ENCODE assay signal across 21 cellular contexts in genomic region chr6:159722655-159723054, GRCh38. TPM values are rescaled to one million over a fixed set of nuclear protein-coding genes. Genes with fewer than 3 reads are reported as not detected.
DNase-seq lines count a peak whose midpoint lies in the region; ATAC-seq, FAIRE-seq and TF ChIP-seq lines count a peak whose summit lies in the region.
"Had no signal": no experiment of that assay in that cellular context is flagged by ENCODE, and none has a peak within 500 bp of the region (broad histone marks: within the 10 kb centered on the region; RNA-seq: fewer than 3 reads in every experiment).

No MANE protein-coding gene starts in this region.

- H3K4me3 ChIP-seq in HepG2 (replicated peaks in 1 of 3; ENCODE audit: insufficient read depth in 1 of 3, low read depth in 2 of 3, low read length in 3 of 3) (no peak overlapping the region), right lobe of liver (no peak overlapping the region), SU-DHL-6 (ENCODE audit: insufficient read depth, low read length, poor library complexity, severe bottlenecking) (no peak overlapping the region)
- H3K4me3 ChIP-seq: BLaER1 treated with 17β-estradiol and CSF1 and Interleukin-3, amounts not matched to agents 10 nM and 100 nM; GM12878; GM23338 had no signal

- H3K79me2 ChIP-seq in HepG2 (ENCODE audit: insufficient read depth, low read length) (peaks cover 49% of the 10 kb centered on the region), SU-DHL-6 (ENCODE audit: insufficient read depth, low read length) (peaks cover 58% of the 10 kb centered on the region)

- H3K9me3 Mint-ChIP-seq in stimulated activated memory B cell treated with anti-CD40 and anti-IgM and Interleukin-4, amounts not matched to agents 10 μg/mL and 1 μg/mL and 100 μg/mL, for 72 hours, result no peaks in the 10 kb centered on the region
- H3K9me3 Mint-ChIP-seq: GM23338 had no signal

- H3K27me3 ChIP-seq in HepG2 (ENCODE audit: control insufficient read depth in 1 of 2, insufficient read depth in 2 of 2, low read length in 2 of 2), result no peaks in the 10 kb centered on the region
- no peaks in the 10 kb centered on the region for H3K27me3 ChIP-seq in right lobe of liver
- H3K27me3 ChIP-seq in SU-DHL-6 (ENCODE audit: low read length), result no peaks in the 10 kb centered on the region
- H3K27me3 ChIP-seq: BLaER1 treated with 17β-estradiol and CSF1 and Interleukin-3, amounts not matched to agents 10 nM and 100 nM had no signal

- no peak for TF ChIP-seq RAD21 in HepG2 (CRISPR knock-in tag; IDR thresholded peaks at IDR 0.05)

- CTCF ChIA-PET in HepG2 (lab: Yijun Ruan, JAX; ENCODE audit: low intra/inter-chr PET ratio, low total read pairs), result no interaction called here

- H3K4me3 Mint-ChIP-seq in stimulated activated memory B cell treated with anti-CD40 and anti-IgM and Interleukin-4, amounts not matched to agents 10 μg/mL and 1 μg/mL and 100 μg/mL, for 72 hours, result no peak overlapping the region
- H3K4me3 Mint-ChIP-seq: B cell, GM23338 had no signal

- no peaks in the 10 kb centered on the region for H3K9me3 ChIP-seq in HepG2 (ENCODE audit: low read length)
- no peaks in the 10 kb centered on the region for H3K9me3 ChIP-seq in right lobe of liver
- H3K9me3 ChIP-seq in SU-DHL-6 (ENCODE audit: insufficient read depth, low read length), result no peaks in the 10 kb centered on the region

- H3K27me3 Mint-ChIP-seq in stimulated activated memory B cell treated with anti-CD40 and anti-IgM and Interleukin-4, amounts not matched to agents 10 μg/mL and 1 μg/mL and 100 μg/mL, for 72 hours, result no peaks in the 10 kb centered on the region
- H3K27me3 Mint-ChIP-seq: B cell had no signal

- no peak for DNase-seq in HepG2 (ENCODE audit: low spot score)
- no peak for DNase-seq in right lobe of liver
- DNase-seq: CD8-positive, alpha-beta memory T cell; COR-L47; DMS 273 treated with DMSO at 0.1 percent for 48 hours; DMS53; DND-41; EL; HCEC 1CT had no signal

- H3F3A ChIP-seq in SU-DHL-6 (ENCODE audit: insufficient read depth), result no peaks in the 10 kb centered on the region; the same call in 1 of the 2 replicates

- TF ChIP-seq EP300 in HepG2 (IDR thresholded peaks at IDR 0.05; ENCODE audit: low read depth in 2 of 2, low read length in 2 of 2), result no peak
- no peak for TF ChIP-seq EP300 in HepG2 (CRISPR knock-in tag; IDR thresholded peaks at IDR 0.05; ENCODE audit: borderline replicate concordance)

- H3K36me3 ChIP-seq in HepG2 (replicated peaks in 1 of 2; ENCODE audit: control insufficient read depth in 1 of 2, insufficient read depth in 2 of 2, low read length in 2 of 2) (no peaks in the 10 kb centered on the region), right lobe of liver (no peaks in the 10 kb centered on the region), SU-DHL-6 (ENCODE audit: low read length) (no peaks in the 10 kb centered on the region)

- POLR2A ChIA-PET in HepG2 (lab: Yijun Ruan, JAX), result interaction anchor here (9.1 to 13.1 kb wide), 3 partner anchors 30 to 68 kb away, joined by 144 to 175 read pairs (median 165); partner anchors contain the start of genes ACAT2, MRPL18, SOD2 and TCP1

- H2AFZ ChIP-seq in HepG2 (ENCODE audit: low read length), result no peak overlapping the region
- no peak overlapping the region for H2AFZ ChIP-seq in SU-DHL-6 (ENCODE audit: low read depth, low read length, severe bottlenecking)
- H2AFZ ChIP-seq: GM23338 had no signal

- H3K36me3 Mint-ChIP-seq in stimulated activated memory B cell treated with anti-CD40 and anti-IgM and Interleukin-4, amounts not matched to agents 10 μg/mL and 1 μg/mL and 100 μg/mL, for 72 hours, result peaks cover 21% of the 10 kb centered on the region

- FAIRE-seq in HepG2 (lab: Jason Lieb, UNC), result no peak
- FAIRE-seq: GM12878, H54, HTR-8/SVneo had no signal

- H3K27ac Mint-ChIP-seq in stimulated activated memory B cell treated with anti-CD40 and anti-IgM and Interleukin-4, amounts not matched to agents 10 μg/mL and 1 μg/mL and 100 μg/mL, for 72 hours, result peak overlapping the region; percentile 9
- H3K27ac Mint-ChIP-seq: B cell, GM23338 had no signal

- H3K27ac ChIP-seq in HepG2 (ENCODE audit: extremely low read length, insufficient read depth, low read length) (no peak overlapping the region), right lobe of liver (no peak overlapping the region), SU-DHL-6 (ENCODE audit: low read depth, low read length) (peak overlapping the region; percentile 33; the same call in 1 of the 2 replicates)
- H3K27ac ChIP-seq: BLaER1 treated with 17β-estradiol and CSF1 and Interleukin-3, amounts not matched to agents 10 nM and 100 nM; KMS-11 had no signal

- H3K4me1 Mint-ChIP-seq in stimulated activated memory B cell treated with anti-CD40 and anti-IgM and Interleukin-4, amounts not matched to agents 10 μg/mL and 1 μg/mL and 100 μg/mL, for 72 hours, result peaks cover 28% of the 10 kb centered on the region

- TF ChIP-seq POLR2A in HepG2 (IDR thresholded peaks at IDR 0.05; ENCODE audit: insufficient read depth in 1 of 2, low read depth in 2 of 2, low read length in 2 of 2) (no peak), right lobe of liver (IDR thresholded peaks at IDR 0.05) (no peak)

- no peak for ATAC-seq in HepG2
- no peak for ATAC-seq in right lobe of liver
- no peak for ATAC-seq in stimulated activated memory B cell treated with anti-CD40 and anti-IgM and Interleukin-4, amounts not matched to agents 10 μg/mL and 1 μg/mL and 100 μg/mL, for 72 hours
- ATAC-seq in GM18861 (IDR thresholded peaks at IDR 0.05; ENCODE audit: unreplicated experiment), result no peak
- no peak for ATAC-seq in HG03139 (IDR thresholded peaks at IDR 0.05; ENCODE audit: unreplicated experiment)
- no peak for ATAC-seq in HG03457 (IDR thresholded peaks at IDR 0.05; ENCODE audit: unreplicated experiment)
- ATAC-seq: GM12878, GM23338 had no signal

- intact Hi-C loops in HepG2 (cut with micrococcal nuclease; ENCODE audit: unreplicated experiment), result no loop called here
- intact Hi-C loops in right lobe of liver (cut with DNase I), result no loop called here

- H3K4me1 ChIP-seq in HepG2 (ENCODE audit: insufficient read depth, low read length), result peaks cover 30% of the 10 kb centered on the region
- peaks cover 0 to 21% (median 3%) of the 10 kb centered on the region in 4 donors for H3K4me1 ChIP-seq in right lobe of liver

- no peak overlapping the region for H3K9ac ChIP-seq in HepG2 (ENCODE audit: insufficient read depth, low read depth, low read length)
- H3K9ac ChIP-seq in SU-DHL-6 (ENCODE audit: low read length), result no peak overlapping the region
- H3K9ac ChIP-seq: BLaER1 treated with 17β-estradiol and CSF1 and Interleukin-3, amounts not matched to agents 10 nM and 100 nM; KMS-11 had no signal

- in situ Hi-C loops in HepG2 (cut with HindIII; ENCODE audit: extremely low pct_ligation_motif_present, low pct_unique_long_range_greater_than_20kb), result no loop called here

- H3K9me2 ChIP-seq in SU-DHL-6 (replicated peaks; ENCODE audit: insufficient read depth, low read length), result no peaks in the 10 kb centered on the region

- H3K4me2 ChIP-seq in HepG2 (ENCODE audit: low read depth, low read length), result no peak overlapping the region
- no peak overlapping the region for H3K4me2 ChIP-seq in SU-DHL-6 (ENCODE audit: low read depth, low read length, poor library complexity, severe bottlenecking)
- H3K4me2 ChIP-seq: BLaER1 treated with 17β-estradiol and CSF1 and Interleukin-3, amounts not matched to agents 10 nM and 100 nM; GM23338; KMS-11 had no signal

- no peak for TF ChIP-seq CTCF in HepG2 (CRISPR knock-in tag; IDR thresholded peaks at IDR 0.05)
- no peak for TF ChIP-seq CTCF in right lobe of liver (IDR thresholded peaks at IDR 0.05)
- no peak for TF ChIP-seq CTCF in SU-DHL-6 (IDR thresholded peaks at IDR 0.05; ENCODE audit: insufficient read depth, low read length, poor library complexity, severe bottlenecking)

- H4K20me1 ChIP-seq in HepG2 (ENCODE audit: insufficient read depth, low read length) (peaks cover 4% of the 10 kb centered on the region; the same call in 1 of the 2 replicates), SU-DHL-6 (ENCODE audit: low read depth, low read length) (no peaks in the 10 kb centered on the region)

- BruUV-seq in HepG2 (replicated peaks; lab: Mats Ljungman, UMichigan), result no TSS peak

RNA-seq across cellular contexts. Expression of gene WTAP, which starts 4.7 kb away (rescaled TPM):
- total RNA-seq in HepG2 (2016; rRNA removed; fragmentation: Illumina TruSeq; extraction: Trizol) (167 and 203 TPM in 2 replicates), right lobe of liver (10 to 100 TPM; 21.1 to 64.3 (median 37.6) TPM)
- total RNA-seq in HepG2 (2016; cell fraction: cytosol; rRNA removed; fragmentation: Illumina TruSeq; extraction: Trizol; ENCODE audit: low read depth), result 67.7 and 76.4 TPM in 2 replicates
- 167 and 194 TPM in 2 replicates for total RNA-seq in HepG2 (2016; cell fraction: insoluble cytoplasmic fraction; rRNA removed; fragmentation: Illumina TruSeq; extraction: Trizol)
- total RNA-seq in HepG2 (2016; cell fraction: membrane; rRNA removed; fragmentation: Illumina TruSeq; extraction: Trizol), result 157 and 172 TPM in 2 replicates
- 123 and 137 TPM in 2 replicates for total RNA-seq in HepG2 (2016; cell fraction: nucleus; rRNA removed; fragmentation: Illumina TruSeq; extraction: Trizol)
- polyA plus RNA-seq in HepG2 (2011; rRNA removed), result 29.4 and 31.6 TPM in 2 replicates
- 14.5 and 23.5 TPM in 2 replicates for polyA plus RNA-seq in HepG2 (2011; cell fraction: cytosol; rRNA removed)
- 34.9 and 43.6 TPM in 2 replicates for polyA plus RNA-seq in HepG2 (2011; cell fraction: nucleus; rRNA removed)
- 82.9 and 92.4 TPM in 2 replicates for polyA plus RNA-seq in HepG2 (2012)
- polyA plus RNA-seq in HepG2 (2016; cell fraction: cytosol; fragmentation: Illumina TruSeq; extraction: Trizol; ENCODE audit: low read depth), result 82.6 and 108 TPM in 2 replicates
- polyA plus RNA-seq in HepG2 (2016; cell fraction: insoluble cytoplasmic fraction; fragmentation: Illumina TruSeq; extraction: Trizol; ENCODE audit: low read depth), result 194 and 196 TPM in 2 replicates
- polyA plus RNA-seq in HepG2 (2016; cell fraction: membrane; fragmentation: Illumina TruSeq; extraction: Trizol; ENCODE audit: low read depth), result 129 and 154 TPM in 2 replicates
- 169 and 179 TPM in 2 replicates for polyA plus RNA-seq in HepG2 (2016; cell fraction: nucleus; fragmentation: Illumina TruSeq; extraction: Trizol; ENCODE audit: insufficient read depth, low read depth)
- polyA minus RNA-seq in HepG2 (2011; rRNA and poly(A)+ RNA removed; ENCODE audit: low replicate concordance), result 21.5 and 32.6 TPM in 2 replicates
- 22.7 and 30.4 TPM in 2 replicates for polyA minus RNA-seq in HepG2 (2011; cell fraction: cytosol; rRNA and poly(A)+ RNA removed)
- polyA minus RNA-seq in HepG2 (2011; cell fraction: nucleus; rRNA and poly(A)+ RNA removed), result 131 and 155 TPM in 2 replicates

RNA-seq across cellular contexts. Expression of gene SOD2, which starts 29.6 kb away (rescaled TPM):
- total RNA-seq in HepG2 (2016; rRNA removed; fragmentation: Illumina TruSeq; extraction: Trizol) (304 and 480 TPM in 2 replicates), right lobe of liver (1,000 to 10,000 TPM in 3 of 6 experiments, 100 to 1,000 TPM in 3; 606 to 3,254 (median 1,720) TPM)
- total RNA-seq in HepG2 (2016; cell fraction: cytosol; rRNA removed; fragmentation: Illumina TruSeq; extraction: Trizol; ENCODE audit: low read depth), result 45.4 and 49.6 TPM in 2 replicates
- total RNA-seq in HepG2 (2016; cell fraction: insoluble cytoplasmic fraction; rRNA removed; fragmentation: Illumina TruSeq; extraction: Trizol), result 318 and 477 TPM in 2 replicates
- total RNA-seq in HepG2 (2016; cell fraction: membrane; rRNA removed; fragmentation: Illumina TruSeq; extraction: Trizol), result 107 and 113 TPM in 2 replicates
- 139 and 147 TPM in 2 replicates for total RNA-seq in HepG2 (2016; cell fraction: nucleus; rRNA removed; fragmentation: Illumina TruSeq; extraction: Trizol)
- polyA plus RNA-seq in HepG2 (2011; rRNA removed), result 309 and 347 TPM in 2 replicates
- 344 and 402 TPM in 2 replicates for polyA plus RNA-seq in HepG2 (2011; cell fraction: cytosol; rRNA removed)
- 137 and 170 TPM in 2 replicates for polyA plus RNA-seq in HepG2 (2011; cell fraction: nucleus; rRNA removed)
- 224 and 410 TPM in 2 replicates for polyA plus RNA-seq in HepG2 (2012)
- polyA plus RNA-seq in HepG2 (2016; cell fraction: cytosol; fragmentation: Illumina TruSeq; extraction: Trizol; ENCODE audit: low read depth), result 49.9 and 50.9 TPM in 2 replicates
- polyA plus RNA-seq in HepG2 (2016; cell fraction: insoluble cytoplasmic fraction; fragmentation: Illumina TruSeq; extraction: Trizol; ENCODE audit: low read depth), result 348 and 371 TPM in 2 replicates
- 68.6 and 72.0 TPM in 2 replicates for polyA plus RNA-seq in HepG2 (2016; cell fraction: membrane; fragmentation: Illumina TruSeq; extraction: Trizol; ENCODE audit: low read depth)
- polyA plus RNA-seq in HepG2 (2016; cell fraction: nucleus; fragmentation: Illumina TruSeq; extraction: Trizol; ENCODE audit: insufficient read depth, low read depth), result 136 and 146 TPM in 2 replicates
- polyA minus RNA-seq in HepG2 (2011; rRNA and poly(A)+ RNA removed; ENCODE audit: low replicate concordance), result 155 and 334 TPM in 2 replicates
- 233 and 325 TPM in 2 replicates for polyA minus RNA-seq in HepG2 (2011; cell fraction: cytosol; rRNA and poly(A)+ RNA removed)
- polyA minus RNA-seq in HepG2 (2011; cell fraction: nucleus; rRNA and poly(A)+ RNA removed), result 105 and 146 TPM in 2 replicates

RNA-seq across cellular contexts. Expression of gene ACAT2, which starts 39.2 kb away (rescaled TPM):
- total RNA-seq in HepG2 (2016; rRNA removed; fragmentation: Illumina TruSeq; extraction: Trizol) (534 and 775 TPM in 2 replicates), right lobe of liver (100 to 1,000 TPM in 1 of 6 experiments, 10 to 100 TPM in 5; 11.2 to 120 (median 52.2) TPM)
- 162 and 165 TPM in 2 replicates for total RNA-seq in HepG2 (2016; cell fraction: cytosol; rRNA removed; fragmentation: Illumina TruSeq; extraction: Trizol; ENCODE audit: low read depth)
- total RNA-seq in HepG2 (2016; cell fraction: insoluble cytoplasmic fraction; rRNA removed; fragmentation: Illumina TruSeq; extraction: Trizol), result 542 and 812 TPM in 2 replicates
- total RNA-seq in HepG2 (2016; cell fraction: membrane; rRNA removed; fragmentation: Illumina TruSeq; extraction: Trizol), result 231 and 232 TPM in 2 replicates
- total RNA-seq in HepG2 (2016; cell fraction: nucleus; rRNA removed; fragmentation: Illumina TruSeq; extraction: Trizol), result 200 and 223 TPM in 2 replicates
- polyA plus RNA-seq in HepG2 (2011; rRNA removed), result 121 and 132 TPM in 2 replicates
- 62.8 and 103 TPM in 2 replicates for polyA plus RNA-seq in HepG2 (2011; cell fraction: cytosol; rRNA removed)
- 28.1 and 44.2 TPM in 2 replicates for polyA plus RNA-seq in HepG2 (2011; cell fraction: nucleus; rRNA removed)
- polyA plus RNA-seq in HepG2 (2012), result 172 and 185 TPM in 2 replicates
- 142 and 156 TPM in 2 replicates for polyA plus RNA-seq in HepG2 (2016; cell fraction: cytosol; fragmentation: Illumina TruSeq; extraction: Trizol; ENCODE audit: low read depth)
- 580 and 631 TPM in 2 replicates for polyA plus RNA-seq in HepG2 (2016; cell fraction: insoluble cytoplasmic fraction; fragmentation: Illumina TruSeq; extraction: Trizol; ENCODE audit: low read depth)
- polyA plus RNA-seq in HepG2 (2016; cell fraction: membrane; fragmentation: Illumina TruSeq; extraction: Trizol; ENCODE audit: low read depth), result 160 and 171 TPM in 2 replicates
- 219 and 233 TPM in 2 replicates for polyA plus RNA-seq in HepG2 (2016; cell fraction: nucleus; fragmentation: Illumina TruSeq; extraction: Trizol; ENCODE audit: insufficient read depth, low read depth)
- polyA minus RNA-seq in HepG2 (2011; rRNA and poly(A)+ RNA removed; ENCODE audit: low replicate concordance), result 52.5 and 89.6 TPM in 2 replicates
- 46.9 and 65.1 TPM in 2 replicates for polyA minus RNA-seq in HepG2 (2011; cell fraction: cytosol; rRNA and poly(A)+ RNA removed)
- 46.6 and 77.2 TPM in 2 replicates for polyA minus RNA-seq in HepG2 (2011; cell fraction: nucleus; rRNA and poly(A)+ RNA removed)
